In the genomic region with DNA sequence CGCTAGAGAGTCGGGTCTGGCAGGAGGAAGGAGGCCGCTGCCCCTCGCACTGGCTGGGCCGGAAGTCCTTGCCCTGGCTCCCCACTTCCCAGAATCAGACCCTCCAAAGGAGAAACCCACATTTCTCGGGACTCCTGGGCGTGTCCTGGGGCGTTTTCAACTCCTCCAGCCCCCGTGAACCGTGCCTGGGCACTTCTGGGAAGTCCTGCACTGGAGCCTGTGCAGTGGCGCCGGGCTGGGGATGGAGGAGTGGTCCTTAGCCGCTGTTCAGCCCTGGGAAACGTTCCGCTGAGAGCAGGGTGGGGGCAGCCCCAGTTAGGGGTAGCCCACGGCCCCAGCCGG, we compare ENCODE assay signal across 1 cellular context.
TF ChIP-seq lines count a peak whose summit lies in the region.

No MANE protein-coding gene starts in this region.

TF ChIP-seq in WTC11, 78 proteins besides CTCF, POLR2A, EP300 and RAD21 (continued from another document):
- TF ChIP-seq, protein P1, sequence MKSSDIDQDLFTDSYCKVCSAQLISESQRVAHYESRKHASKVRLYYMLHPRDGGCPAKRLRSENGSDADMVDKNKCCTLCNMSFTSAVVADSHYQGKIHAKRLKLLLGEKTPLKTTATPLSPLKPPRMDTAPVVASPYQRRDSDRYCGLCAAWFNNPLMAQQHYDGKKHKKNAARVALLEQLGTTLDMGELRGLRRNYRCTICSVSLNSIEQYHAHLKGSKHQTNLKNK (CRISPR knock-in tag; IDR thresholded peaks at IDR 0.05), result no peak
- TF ChIP-seq ZNF317 (CRISPR knock-in tag; IDR thresholded peaks at IDR 0.05; ENCODE audit: borderline replicate concordance, low read depth) (no peak), NR1H2 (CRISPR knock-in tag; IDR thresholded peaks at IDR 0.05) (no peak), ZNF219 (CRISPR knock-in tag; IDR thresholded peaks at IDR 0.05; ENCODE audit: borderline replicate concordance) (no peak), SOX15 (CRISPR knock-in tag; IDR thresholded peaks at IDR 0.05) (no peak)
- TF ChIP-seq, protein P2, sequence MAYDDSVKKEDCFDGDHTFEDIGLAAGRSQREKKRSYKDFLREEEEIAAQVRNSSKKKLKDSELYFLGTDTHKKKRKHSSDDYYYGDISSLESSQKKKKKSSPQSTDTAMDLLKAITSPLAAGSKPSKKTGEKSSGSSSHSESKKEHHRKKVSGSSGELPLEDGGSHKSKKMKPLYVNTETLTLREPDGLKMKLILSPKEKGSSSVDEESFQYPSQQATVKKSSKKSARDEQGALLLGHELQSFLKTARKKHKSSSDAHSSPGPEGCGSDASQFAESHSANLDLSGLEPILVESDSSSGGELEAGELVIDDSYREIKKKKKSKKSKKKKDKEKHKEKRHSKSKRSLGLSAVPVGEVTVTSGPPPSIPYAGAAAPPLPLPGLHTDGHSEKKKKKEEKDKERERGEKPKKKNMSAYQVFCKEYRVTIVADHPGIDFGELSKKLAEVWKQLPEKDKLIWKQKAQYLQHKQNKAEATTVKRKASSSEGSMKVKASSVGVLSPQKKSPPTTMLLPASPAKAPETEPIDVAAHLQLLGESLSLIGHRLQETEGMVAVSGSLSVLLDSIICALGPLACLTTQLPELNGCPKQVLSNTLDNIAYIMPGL (CRISPR knock-in tag; IDR thresholded peaks at IDR 0.05), result peak; percentile 19; the same call in 1 of the 2 replicates
- TF ChIP-seq, protein P3, sequence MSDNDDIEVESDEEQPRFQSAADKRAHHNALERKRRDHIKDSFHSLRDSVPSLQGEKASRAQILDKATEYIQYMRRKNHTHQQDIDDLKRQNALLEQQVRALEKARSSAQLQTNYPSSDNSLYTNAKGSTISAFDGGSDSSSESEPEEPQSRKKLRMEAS (CRISPR knock-in tag; IDR thresholded peaks at IDR 0.05), result no peak
